16 cellular contexts compared by ENCODE assay signal in genomic region chr2:46653539-46653938, GRCh38.
"Had no signal": no experiment of that assay in that cellular context is flagged by ENCODE, and none has a peak within 500 bp of the region (broad histone marks: within the 10 kb centered on the region; RNA-seq: fewer than 3 reads in every experiment).

No MANE protein-coding gene starts in this region.

- H3K4me3 ChIP-seq: cardiac muscle cell, left lung, smooth muscle cell, transverse colon had no signal

- H3K4me2 ChIP-seq: smooth muscle cell had no signal

- H3K27me3 ChIP-seq: cardiac muscle cell, left lung, transverse colon had no signal

- H3K36me3 ChIP-seq: cardiac muscle cell, left lung, transverse colon had no signal

- DNase-seq: activated naive CD4-positive, alpha-beta T cell; activated naive CD8-positive, alpha-beta T cell treated with anti-CD3 and anti-CD28 coated beads, Interleukin-2, amount 10 ng/mL, durations not matched to agents 7 days and 5 days; aorta; erythroblast; islet precursor cell; left lung; naive thymus-derived CD8-positive, alpha-beta T cell; right cardiac atrium; stimulated activated CD4-positive, alpha-beta T cell treated with anti-CD3 and anti-CD28 coated beads, Interleukin-4, amount 100 ng/mL, for 4 hours; stimulated activated naive CD8-positive, alpha-beta T cell treated with anti-CD3 and anti-CD28 coated beads, Interleukin-15, Interleukin-2, amounts not matched to agents 100 U/mL and 50 U/mL, for 24 hours; T-cell; T-helper 9 cell; transverse colon had no signal

- H3K9me3 ChIP-seq: left lung, transverse colon had no signal

- ATAC-seq: activated CD4-positive, CD25-positive, alpha-beta regulatory T cell treated with anti-CD3 and anti-CD28 coated beads, Interleukin-2, amount 50 U/mL, for 24 hours; left lung; naive thymus-derived CD8-positive, alpha-beta T cell; right cardiac atrium; stimulated activated naive CD8-positive, alpha-beta T cell treated with anti-CD3 and anti-CD28 coated beads, Interleukin-15, Interleukin-2, amounts not matched to agents 100 U/mL and 50 U/mL, for 24 hours; T-cell had no signal

- H3K27ac ChIP-seq: cardiac muscle cell, left lung, transverse colon had no signal
